20 cellular contexts compared by ENCODE assay signal in the genomic region with DNA sequence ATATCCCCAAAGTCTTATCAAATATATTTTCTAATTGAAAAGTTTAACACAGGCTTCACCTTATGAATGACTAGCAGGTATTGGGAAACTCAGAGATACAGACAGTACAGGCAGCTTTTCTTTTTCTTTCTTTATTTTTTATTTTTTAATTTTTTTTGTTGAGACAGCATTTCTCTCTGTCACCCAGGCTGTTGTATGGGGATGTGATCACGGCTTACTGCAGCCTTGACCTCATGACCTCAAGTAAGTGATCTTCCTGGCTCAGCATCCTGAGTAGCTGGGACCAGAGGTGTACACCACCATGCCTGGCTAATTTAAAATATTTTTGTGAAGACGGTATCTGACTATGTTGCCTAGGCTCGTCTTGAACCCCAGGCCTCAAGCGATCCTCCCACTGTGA.
DNase-seq lines count a peak whose midpoint lies in the region; ATAC-seq, FAIRE-seq and TF ChIP-seq lines count a peak whose summit lies in the region.
"Had no signal": no experiment of that assay in that cellular context is flagged by ENCODE, and none has a peak within 500 bp of the region (broad histone marks: within the 10 kb centered on the region; RNA-seq: fewer than 3 reads in every experiment).

No MANE protein-coding gene starts in this region.

- no peaks in the 10 kb centered on the region for H3K9me3 ChIP-seq in A549
- no peaks in the 10 kb centered on the region for H3K9me3 ChIP-seq in Karpas-422 (ENCODE audit: low read length)
- H3K9me3 ChIP-seq in K562 (replicated peaks; ENCODE audit: control insufficient read depth, insufficient read depth, low read depth, low read length), result no peaks in the 10 kb centered on the region
- H3K9me3 ChIP-seq: BLaER1 treated with 17β-estradiol and CSF1 and Interleukin-3, amounts not matched to agents 10 nM and 100 nM; Caco-2 had no signal

- no peaks in the 10 kb centered on the region for H3K36me3 ChIP-seq in Karpas-422 (ENCODE audit: insufficient read depth, low read length)
- no peaks in the 10 kb centered on the region for H3K36me3 ChIP-seq in K562 (ENCODE audit: control insufficient read depth, insufficient read depth, low read length)
- H3K36me3 ChIP-seq: BLaER1 treated with 17β-estradiol and CSF1 and Interleukin-3, amounts not matched to agents 10 nM and 100 nM had no signal

- H3K9me2 ChIP-seq in Karpas-422 (replicated peaks; ENCODE audit: insufficient read depth, low read length), result no peaks in the 10 kb centered on the region

- no peaks in the 10 kb centered on the region for H4K20me1 ChIP-seq in Karpas-422 (ENCODE audit: insufficient read depth, low read depth, low read length)
- H4K20me1 ChIP-seq in K562 (replicated peaks; ENCODE audit: control insufficient read depth, insufficient read depth, low read length), result no peaks in the 10 kb centered on the region
- H4K20me1 ChIP-seq: BLaER1 treated with 17β-estradiol and CSF1 and Interleukin-3, amounts not matched to agents 10 nM and 100 nM had no signal

- ATAC-seq in A549, result no peak
- no peak for ATAC-seq in K562
- no peak for ATAC-seq in HG03432 (IDR thresholded peaks at IDR 0.05; ENCODE audit: unreplicated experiment)
- ATAC-seq: CD8-positive, alpha-beta T cell had no signal

- H3K4me3 ChIP-seq in A549 (no peak overlapping the region), Karpas-422 (ENCODE audit: low read length) (no peak overlapping the region), K562 (no peak overlapping the region)
- H3K4me3 ChIP-seq: BLaER1 treated with 17β-estradiol and CSF1 and Interleukin-3, amounts not matched to agents 10 nM and 100 nM had no signal

- H3K9me1 ChIP-seq in K562 (ENCODE audit: control insufficient read depth, insufficient read depth, low read length), result no peaks in the 10 kb centered on the region

- no peak for DNase-seq in A549 (ENCODE audit: low read depth in 1 of 2, low spot score in 1 of 2)
- DNase-seq in Karpas-422, result no peak
- no peak for DNase-seq in K562 (ENCODE audit: extremely low read depth in 1 of 4, low spot score in 3 of 4)
- DNase-seq in cerebellum (ENCODE audit: low spot score), result no peak
- DNase-seq: 8988T; AML-193; Caco-2; Calu3; CD4-positive, alpha-beta T cell; CD8-positive, alpha-beta T cell; DMS79 treated with DMSO at 0.1 percent for 48 hours; GF-D8 had no signal

- 0 out of 2 replicates have a peak overlapping the region, but pooled peaks have one; percentile 38 for H2AFZ ChIP-seq in Karpas-422 (ENCODE audit: low read length)
- H2AFZ ChIP-seq in K562 (ENCODE audit: low read depth, low read length), result no peak overlapping the region

- 66% methylated on average over 4 of the region's 4 CpGs for WGBS in A549 (ENCODE audit: missing lambda C conversion rate)
- WGBS in K562 (ENCODE audit: insufficient coverage, low coverage, missing lambda C conversion rate), result 0% methylated on average over 4 of the region's 4 CpGs

- TF ChIP-seq RAD21 in A549 (conservative IDR thresholded peaks at IDR 0.05 in 1 of 2, IDR thresholded peaks at IDR 0.05 in 1 of 2) (no peak), K562 (CRISPR knock-in tag; conservative IDR thresholded peaks at IDR 0.05 in 1 of 2, IDR thresholded peaks at IDR 0.05 in 1 of 2) (no peak)

- no peak for FAIRE-seq in A549 (lab: Jason Lieb, UNC)
- no peak for FAIRE-seq in K562 (lab: Jason Lieb, UNC)
- FAIRE-seq: A204.1, D721Med, G401.6, GM12891, GM19239 had no signal

- POLR2A ChIA-PET in A549 (lab: Yijun Ruan, JAX), result no interaction called here
- POLR2A ChIA-PET in K562 (lab: Yijun Ruan, JAX), result no interaction called here

- intact Hi-C loops in K562 (cut with micrococcal nuclease), result no loop called here

- TF ChIP-seq POLR2A in A549 (IDR thresholded peaks at IDR 0.05; ENCODE audit: low read length) (0 out of 2 replicates have a peak, but pooled peaks have one; percentile 9), K562 (conservative IDR thresholded peaks at IDR 0.05) (no peak)

- no peak for TF ChIP-seq EP300 in A549 (IDR thresholded peaks at IDR 0.05)
- no peak for TF ChIP-seq EP300 in K562 (IDR thresholded peaks at IDR 0.05; ENCODE audit: low read length)

- H3K9ac ChIP-seq in Karpas-422 (ENCODE audit: low read length) (no peak overlapping the region), K562 (ENCODE audit: insufficient read depth in 1 of 2, low read depth in 2 of 2, low read length in 2 of 2) (no peak overlapping the region)
- H3K9ac ChIP-seq: BLaER1 treated with 17β-estradiol and CSF1 and Interleukin-3, amounts not matched to agents 10 nM and 100 nM had no signal

- H3K79me2 ChIP-seq in Karpas-422 (ENCODE audit: low read length) (no peaks in the 10 kb centered on the region), K562 (ENCODE audit: control insufficient read depth, insufficient read depth, low read length) (no peaks in the 10 kb centered on the region)

- CTCF ChIA-PET in A549 (lab: Yijun Ruan, JAX), result no interaction called here
- CTCF ChIA-PET in K562 (lab: Yijun Ruan, JAX; ENCODE audit: low intra/inter-chr PET ratio), result no interaction called here

- H3K27ac ChIP-seq in A549 (no peak overlapping the region), Karpas-422 (ENCODE audit: low read length) (no peak overlapping the region), K562 (ENCODE audit: extremely low read depth, low read depth, low read length) (no peak overlapping the region)
- H3K27ac ChIP-seq: BLaER1 treated with 17β-estradiol and CSF1 and Interleukin-3, amounts not matched to agents 10 nM and 100 nM; C4-2B had no signal

- H3K27me3 ChIP-seq in Karpas-422 (ENCODE audit: low read length) (no peaks in the 10 kb centered on the region), K562 (ENCODE audit: control insufficient read depth in 2 of 2, insufficient read depth in 2 of 2, low read length in 2 of 2) (no peaks in the 10 kb centered on the region)
- H3K27me3 ChIP-seq: BLaER1 treated with 17β-estradiol and CSF1 and Interleukin-3, amounts not matched to agents 10 nM and 100 nM had no signal

- no peak for TF ChIP-seq CTCF in A549 (IDR thresholded peaks at IDR 0.05)
- TF ChIP-seq CTCF in K562 (IDR thresholded peaks at IDR 0.05 in 2 of 3, conservative IDR thresholded peaks at IDR 0.05 in 1 of 3; ENCODE audit: insufficient read depth in 2 of 3, low read depth in 1 of 3, low read length in 3 of 3), result no peak

- H3K4me2 ChIP-seq in A549 (no peak overlapping the region), Karpas-422 (ENCODE audit: low read depth, low read length, poor library complexity, severe bottlenecking) (no peak overlapping the region), K562 (ENCODE audit: insufficient read depth, low read length) (no peak overlapping the region)
- H3K4me2 ChIP-seq: BLaER1 treated with 17β-estradiol and CSF1 and Interleukin-3, amounts not matched to agents 10 nM and 100 nM had no signal

- in situ Hi-C loops in K562 (cut with MboI), result no loop called here

- no TSS peak for BruUV-seq in K562 (replicated peaks; lab: Mats Ljungman, UMichigan)

- no peaks in the 10 kb centered on the region for H3K4me1 ChIP-seq in A549
- no peaks in the 10 kb centered on the region for H3K4me1 ChIP-seq in Karpas-422 (ENCODE audit: low read length)
- no peaks in the 10 kb centered on the region for H3K4me1 ChIP-seq in K562 (replicated peaks in 1 of 2; ENCODE audit: control insufficient read depth in 2 of 2, insufficient read depth in 2 of 2, low read length in 2 of 2)
- H3K4me1 ChIP-seq: Caco-2 had no signal

TF ChIP-seq in A549, 52 proteins besides CTCF, POLR2A, EP300 and RAD21:
- TF ChIP-seq MAFK (IDR thresholded peaks at IDR 0.05; ENCODE audit: partially characterized antibody) (peak; percentile 44), RCOR1 (IDR thresholded peaks at IDR 0.05; ENCODE audit: low read depth, low read length) (no peak)
TF ChIP-seq in A549: peak in this region for 1.

TF ChIP-seq in K562, 482 proteins besides CTCF, POLR2A, EP300 and RAD21:
- TF ChIP-seq MEF2D (tag; conservative IDR thresholded peaks at IDR 0.05; ENCODE audit: low read depth) (no peak), CCNT2 (IDR thresholded peaks at IDR 0.05; ENCODE audit: borderline replicate concordance, extremely low read depth, insufficient read length, low read depth, low read length) (no peak), ZNF316 (IDR thresholded peaks at IDR 0.05) (peak; percentile 44)
